9 cellular contexts compared by ENCODE assay signal in genomic region chr7:133742709-133743538, GRCh38.
A peak's percentile ranks its signal among the peaks of the same experiment; 100 is the strongest.
DNase-seq lines count a peak whose midpoint lies in the region; ATAC-seq, FAIRE-seq and TF ChIP-seq lines count a peak whose summit lies in the region.
"Had no signal": no experiment of that assay in that cellular context is flagged by ENCODE, and none has a peak within 500 bp of the region (broad histone marks: within the 10 kb centered on the region; RNA-seq: fewer than 3 reads in every experiment).

No MANE protein-coding gene starts in this region.

- no peaks in the 10 kb centered on the region for H3K9me3 ChIP-seq in heart left ventricle
- H3K9me3 ChIP-seq in PC-3 (ENCODE audit: low read length), result no peaks in the 10 kb centered on the region
- H3K9me3 ChIP-seq: thyroid gland had no signal

- H4K20me1 ChIP-seq in PC-3 (ENCODE audit: low read length), result no peaks in the 10 kb centered on the region

- H3K9me2 ChIP-seq in PC-3 (replicated peaks; ENCODE audit: low read length), result no peaks in the 10 kb centered on the region

- H3K4me1 ChIP-seq in heart left ventricle (no peaks in the 10 kb centered on the region), PC-3 (ENCODE audit: insufficient read depth, low read length) (peaks cover 5% of the 10 kb centered on the region; the same call in 1 of the 2 replicates)

- CTCF ChIA-PET in PC-3 (lab: Charles Lee), result interaction anchor here (1.2 kb wide), 1 partner anchor 112 kb away, joined by 3 read pairs; no protein-coding TSS in a partner anchor

- intact Hi-C loops in heart left ventricle (cut with DNase I), result no loop called here
- intact Hi-C loops in left ventricle myocardium superior (cut with micrococcal nuclease), result no loop called here
- intact Hi-C loops in PC-3 (cut with micrococcal nuclease), result loop anchor here (5.0 to 10.0 kb wide), 3 partner anchors 96 to 402 kb away; no protein-coding TSS in a partner anchor

- POLR2A ChIA-PET in PC-3 (lab: Charles Lee; ENCODE audit: unreplicated experiment), result no interaction called here

- no peak overlapping the region for H3K27ac ChIP-seq in heart left ventricle
- H3K27ac ChIP-seq in PC-3 (ENCODE audit: low read length), result no peak overlapping the region
- H3K27ac ChIP-seq: thyroid gland had no signal

- H3K36me3 ChIP-seq in heart left ventricle (no peaks in the 10 kb centered on the region), PC-3 (ENCODE audit: low read depth, low read length) (no peaks in the 10 kb centered on the region)
- H3K36me3 ChIP-seq: thyroid gland had no signal

- WGBS in heart left ventricle, 4 donors, result 73 to 82% (median 76%) methylated on average over 6 of the region's 6 CpGs

- DNase-seq in heart left ventricle, result no peak
- no peak for DNase-seq in left ventricle myocardium superior
- peak; percentile 42 for DNase-seq in PC-3
- DNase-seq in fibroblast of the conjunctiva (ENCODE audit: low read depth), result peak; percentile 29
- DNase-seq in urothelium cell line (ENCODE audit: low spot score), result peak; percentile 4
- no peak for DNase-seq in COR-L47 (lab: John Stamatoyannopoulos, UW)
- no peak for DNase-seq in NCI-H2081 treated with DMSO at 0.1 percent for 48 hours (lab: John Stamatoyannopoulos, UW)
- DNase-seq: thyroid gland had no signal

- no peak overlapping the region for H3K4me2 ChIP-seq in PC-3 (ENCODE audit: low read length)

- BruUV-seq in PC-3 (replicated peaks; lab: Mats Ljungman, UMichigan), result no TSS peak

- no peak overlapping the region for H3K4me3 ChIP-seq in heart left ventricle
- no peak overlapping the region for H3K4me3 ChIP-seq in PC-3 (ENCODE audit: low read length)
- H3K4me3 ChIP-seq: thyroid gland had no signal

- TF ChIP-seq CTCF in heart left ventricle (IDR thresholded peaks at IDR 0.05) (peak in 7 of 12 donors; percentile 7 to 44 (median 31)), PC-3 (conservative IDR thresholded peaks at IDR 0.05; ENCODE audit: low read depth, low read length) (peak; percentile 77)

- no peaks in the 10 kb centered on the region for H3K79me2 ChIP-seq in PC-3 (ENCODE audit: low read length)

- H2AFZ ChIP-seq in PC-3 (ENCODE audit: low read length), result no peak overlapping the region

- H3K9ac ChIP-seq in PC-3 (ENCODE audit: low read length), result no peak overlapping the region

- FAIRE-seq in urothelium cell line (lab: Jason Lieb, UNC), result no peak

- H3K27me3 ChIP-seq in heart left ventricle (no peaks in the 10 kb centered on the region), PC-3 (ENCODE audit: low read length) (no peaks in the 10 kb centered on the region)
- H3K27me3 ChIP-seq: thyroid gland had no signal

- no peak for TF ChIP-seq POLR2A in heart left ventricle (IDR thresholded peaks at IDR 0.05)

- ATAC-seq in heart left ventricle, result no peak
- no peak for ATAC-seq in left ventricle myocardium superior
- ATAC-seq in PC-3, result peak; percentile 44; the same call in 1 of the 2 replicates
- ATAC-seq in HG02763 (IDR thresholded peaks at IDR 0.05; ENCODE audit: unreplicated experiment), result no peak

- no peaks in the 10 kb centered on the region for H3F3A ChIP-seq in PC-3 (ENCODE audit: low read length, unreplicated experiment)

Comparison
In these comparisons a context has a peak if more than half of its experiments do, and no peak if none do; other contexts are left out.
1. DNase-seq: peak in PC-3 (single experiment), fibroblast of the conjunctiva (single experiment) and urothelium cell line (single experiment); none in heart left ventricle (0 of 5), left ventricle myocardium superior (single experiment), COR-L47 (single experiment) and NCI-H2081 treated with DMSO at 0.1 percent for 48 hours (single experiment).